Comparison of ENCODE assay signal across 17 cellular contexts in the genomic region with DNA sequence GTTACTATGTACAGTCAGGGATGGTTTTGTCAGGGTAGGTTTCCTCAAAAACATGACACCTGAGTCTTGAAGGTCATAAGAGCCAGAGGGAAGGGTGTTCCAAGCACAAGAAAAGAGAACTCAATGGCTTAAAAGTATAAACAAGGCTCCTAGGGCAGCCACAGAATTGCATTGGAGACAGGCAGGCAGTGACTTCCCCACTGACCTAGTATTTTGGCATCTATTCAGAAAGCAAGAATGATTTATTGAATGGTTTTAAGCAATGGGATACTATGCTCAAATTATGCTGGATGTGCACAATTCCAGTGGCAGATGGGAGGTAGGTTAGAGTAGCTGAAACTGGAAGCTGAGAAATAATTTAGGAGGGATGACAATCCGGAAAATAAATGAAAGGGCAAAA.
"Had no signal": no experiment of that assay in that cellular context is flagged by ENCODE, and none has a peak within 500 bp of the region (broad histone marks: within the 10 kb centered on the region; RNA-seq: fewer than 3 reads in every experiment).

No MANE protein-coding gene starts in this region.

- H3K27ac ChIP-seq: coronary artery, gastrocnemius medialis, left ventricle myocardium inferior, sigmoid colon had no signal

- H3K27ac Mint-ChIP-seq: activated B cell treated with CpG ODN at 0.5 μM for 24 hours; activated naive CD4-positive, alpha-beta T cell treated with anti-CD3 and anti-CD28 coated beads, Interleukin-2, amount 10 ng/mL, durations not matched to agents 7 days and 5 days; activated T-helper 2 cell treated with anti-CD3 and anti-CD28 coated beads, Interferon-gamma antibody, Interleukin-2, Interleukin-4, amounts not matched to agents 10 μg/mL and 5 μg/mL and 100 μg/mL, durations not matched to agents 14 hours and 24 hours and 36 hours; memory B cell had no signal

- H3K4me3 Mint-ChIP-seq: activated B cell treated with CpG ODN at 0.5 μM for 24 hours; activated naive CD4-positive, alpha-beta T cell treated with anti-CD3 and anti-CD28 coated beads, Interleukin-2, amount 10 ng/mL, durations not matched to agents 7 days and 5 days; memory B cell; nephron had no signal

- H3K27me3 Mint-ChIP-seq: activated B cell treated with CpG ODN at 0.5 μM for 24 hours; activated naive CD4-positive, alpha-beta T cell treated with anti-CD3 and anti-CD28 coated beads, Interleukin-2, amount 10 ng/mL, durations not matched to agents 7 days and 5 days; memory B cell had no signal

- H3K4me1 Mint-ChIP-seq: activated B cell treated with CpG ODN at 0.5 μM for 24 hours; activated naive CD4-positive, alpha-beta T cell treated with anti-CD3 and anti-CD28 coated beads, Interleukin-2, amount 10 ng/mL, durations not matched to agents 7 days and 5 days; memory B cell had no signal

- DNase-seq: activated B cell treated with CpG ODN at 0.5 μM for 24 hours; activated CD4-positive, alpha-beta T cell treated with anti-CD3 and anti-CD28 coated beads, Interleukin-2, amount 50 U/mL, for 1 hour; activated naive CD4-positive, alpha-beta T cell treated with anti-CD3 and anti-CD28 coated beads, Interleukin-2, amount 10 ng/mL, durations not matched to agents 7 days and 5 days; activated T-cell treated with anti-CD3 and anti-CD28 coated beads for 4 hours; central memory CD4-positive, alpha-beta T cell; effector CD8-positive, alpha-beta T cell; gastrocnemius medialis; islet precursor cell; left ventricle myocardium inferior; sigmoid colon; stimulated activated naive CD4-positive, alpha-beta T cell; substantia nigra; trophoblast cell had no signal

- H3K9me3 Mint-ChIP-seq: activated B cell treated with CpG ODN at 0.5 μM for 24 hours; activated naive CD4-positive, alpha-beta T cell treated with anti-CD3 and anti-CD28 coated beads, Interleukin-2, amount 10 ng/mL, durations not matched to agents 7 days and 5 days; activated T-helper 2 cell treated with anti-CD3 and anti-CD28 coated beads, Interferon-gamma antibody, Interleukin-2, Interleukin-4, amounts not matched to agents 10 μg/mL and 5 μg/mL and 100 μg/mL, durations not matched to agents 14 hours and 24 hours and 36 hours; memory B cell; nephron had no signal
